Comparison of ENCODE assay signal across 11 cellular contexts in genomic region chr5:84817953-84818352, GRCh38.
"Had no signal": no experiment of that assay in that cellular context is flagged by ENCODE, and none has a peak within 500 bp of the region (broad histone marks: within the 10 kb centered on the region; RNA-seq: fewer than 3 reads in every experiment).

No MANE protein-coding gene starts in this region.

- DNase-seq: GM23248, GOT3, H7, H9, HCEC 1CT, HFFc6 had no signal

- H3K9me3 ChIP-seq: HAP-1 had no signal

- H3K9me3 Mint-ChIP-seq: GM23338, H9 had no signal

- H3K4me3 Mint-ChIP-seq: GM23338, H9, HFFc6 had no signal

- ATAC-seq: GM23338, HCT116 had no signal

- H3K4me1 ChIP-seq: HAP-1 had no signal

- H3K27ac Mint-ChIP-seq: GM23338, H9, HFFc6 had no signal

- H3K4me3 ChIP-seq: GM23248, GM23338, HAP-1 had no signal

- H3K27ac ChIP-seq: GM23248 had no signal

- H3K36me3 ChIP-seq: HAP-1 had no signal

- FAIRE-seq: H1, H54 had no signal
